In the genomic region with DNA sequence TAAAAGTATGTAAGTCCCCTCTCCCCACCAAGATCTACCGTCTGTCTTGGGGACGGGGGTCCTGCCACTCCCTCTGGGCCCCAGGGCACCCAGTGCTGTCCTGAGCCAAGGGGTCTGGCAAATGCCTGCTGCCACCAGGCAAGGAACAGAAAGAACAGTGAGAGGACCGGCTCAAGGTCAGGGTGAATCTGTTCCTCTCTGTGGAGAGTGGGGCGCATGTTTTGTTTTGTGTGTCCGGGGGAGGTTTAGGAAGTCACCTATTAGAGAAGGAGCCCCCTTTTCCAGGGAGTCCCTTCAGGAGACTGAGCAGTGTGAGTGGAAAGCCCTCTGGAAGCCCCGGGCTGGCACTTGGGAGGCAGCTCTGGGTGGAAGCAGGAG, we compare ENCODE assay signal across 22 cellular contexts.
DNase-seq lines count a peak whose midpoint lies in the region; ATAC-seq, FAIRE-seq and TF ChIP-seq lines count a peak whose summit lies in the region.
"Had no signal": no experiment of that assay in that cellular context is flagged by ENCODE, and none has a peak within 500 bp of the region (broad histone marks: within the 10 kb centered on the region; RNA-seq: fewer than 3 reads in every experiment).

No MANE protein-coding gene starts in this region.

- DNase-seq in Panc1 (ENCODE audit: low read depth, low spot score) (no peak), left ventricle myocardium superior (no peak), trophoblast cell (no peak), RWPE1 (ENCODE audit: low spot score) (no peak), frontal cortex (ENCODE audit: low spot score in 2 of 2) (no peak), NCI-H524 treated with DMSO at 0.1 percent for 48 hours (lab: John Stamatoyannopoulos, UW) (no peak)
- DNase-seq: activated CD4-positive, alpha-beta T cell treated with anti-CD3 and anti-CD28 coated beads for 48 hours; activated CD8-positive, alpha-beta memory T cell treated with anti-CD3 and anti-CD28 coated beads for 24 hours; activated T-cell treated with anti-CD3 and anti-CD28 coated beads, Interleukin-2, amount 50 U/mL, for 1 hour; amniotic stem cell; Calu3; effector memory CD4-positive, alpha-beta T cell; erythroblast; kidney glomerular epithelial cell; mesendoderm; NCI-H1436 treated with DMSO at 0.1 percent for 48 hours; NCI-H82; small intestine had no signal

- peak overlapping the region in 2 of 11 experiments; percentile 13 to 39; a peak in 1 of 22 replicates for H3K9ac ChIP-seq in BLaER1 treated with 17β-estradiol and CSF1 and Interleukin-3, amounts not matched to agents 10 nM and 100 nM
- H3K9ac ChIP-seq in trophoblast cell (ENCODE audit: low read length), result no peak overlapping the region
- H3K9ac ChIP-seq: KMS-11 had no signal

- TF ChIP-seq CTCF in Panc1 (IDR thresholded peaks at IDR 0.05) (no peak), RWPE1 (conservative IDR thresholded peaks at IDR 0.05; ENCODE audit: low read depth) (no peak)

- H2AK5ac ChIP-seq in trophoblast cell (ENCODE audit: low read length), result no peak overlapping the region

- H3K4ac ChIP-seq in trophoblast cell (ENCODE audit: low read depth, low read length), result no peak overlapping the region

- H4K8ac ChIP-seq in trophoblast cell (ENCODE audit: low read depth, low read length), result no peak overlapping the region

- POLR2A ChIA-PET in Panc1 (lab: Charles Lee), result no interaction called here
- POLR2A ChIA-PET in RWPE1 (lab: Yijun Ruan, JAX; ENCODE audit: low non-redundant PET), result no interaction called here

- peaks cover 2% of the 10 kb centered on the region for H3K79me2 ChIP-seq in trophoblast cell (ENCODE audit: control insufficient read depth, insufficient read depth, low read length, poor library complexity)

- no peaks in the 10 kb centered on the region for H3K9me3 ChIP-seq in BLaER1 treated with 17β-estradiol and CSF1 and Interleukin-3, amounts not matched to agents 10 nM and 100 nM (replicated peaks in 1 of 11)
- H3K9me3 ChIP-seq in Panc1 (ENCODE audit: control insufficient read depth, insufficient read depth, low read depth, low read length) (no peaks in the 10 kb centered on the region), trophoblast cell (ENCODE audit: insufficient read depth, low read depth, low read length) (no peaks in the 10 kb centered on the region)

- no peak overlapping the region for H2AFZ ChIP-seq in trophoblast cell (ENCODE audit: insufficient read depth, low read length, poor library complexity)

- ATAC-seq in Panc1 (no peak), left ventricle myocardium superior (peak; percentile 42)

- no peak overlapping the region for H3K23ac ChIP-seq in trophoblast cell (ENCODE audit: low read length)

- no peak for FAIRE-seq in frontal cortex (lab: Jason Lieb, UNC)
- FAIRE-seq: GM18507, small intestine had no signal

- H3K79me1 ChIP-seq in trophoblast cell (ENCODE audit: low read length), result peaks cover 8% of the 10 kb centered on the region

- no peaks in the 10 kb centered on the region for H3K27me3 ChIP-seq in BLaER1 treated with 17β-estradiol and CSF1 and Interleukin-3, amounts not matched to agents 10 nM and 100 nM
- H3K27me3 ChIP-seq in Panc1 (ENCODE audit: control insufficient read depth, insufficient read depth, low read length), result no peaks in the 10 kb centered on the region
- no peaks in the 10 kb centered on the region for H3K27me3 ChIP-seq in trophoblast cell (ENCODE audit: insufficient read depth, low read length)

- H4K91ac ChIP-seq in trophoblast cell (ENCODE audit: low read depth, low read length), result no peak overlapping the region

- H2BK5ac ChIP-seq in trophoblast cell (ENCODE audit: low read depth, low read length, poor library complexity), result no peak overlapping the region

- no CpG with 5 or more reads among the region's 6 CpGs for WGBS in trophoblast cell (ENCODE audit: extremely low coverage, insufficient coverage, insufficient read length)

- H3K4me3 ChIP-seq in BLaER1 treated with 17β-estradiol and CSF1 and Interleukin-3, amounts not matched to agents 10 nM and 100 nM, result no peak overlapping the region
- H3K4me3 ChIP-seq in Panc1 (ENCODE audit: low read depth in 2 of 2, low read length in 2 of 2), result no peak overlapping the region
- no peak overlapping the region for H3K4me3 ChIP-seq in trophoblast cell (ENCODE audit: low read depth, low read length)
- H3K4me3 ChIP-seq: coronary artery had no signal

- no peaks in the 10 kb centered on the region; a peak in 2 of 22 replicates for H4K20me1 ChIP-seq in BLaER1 treated with 17β-estradiol and CSF1 and Interleukin-3, amounts not matched to agents 10 nM and 100 nM

- no peak overlapping the region for H3K27ac ChIP-seq in BLaER1 treated with 17β-estradiol and CSF1 and Interleukin-3, amounts not matched to agents 10 nM and 100 nM
- H3K27ac ChIP-seq in Panc1 (ENCODE audit: low read length) (peak overlapping the region; percentile 70), trophoblast cell (ENCODE audit: low read depth, low read length) (no peak overlapping the region), RWPE1 (no peak overlapping the region)
- H3K27ac ChIP-seq: KMS-11 had no signal

- no TSS peak for BruUV-seq in Panc1 (replicated peaks; lab: Mats Ljungman, UMichigan)

- CTCF ChIA-PET in Panc1 (lab: Charles Lee), result interaction anchor here (0.7 kb wide), 1 partner anchor 14 kb away, joined by 3 read pairs; no protein-coding TSS in a partner anchor
- CTCF ChIA-PET in RWPE1 (lab: Yijun Ruan, JAX), result no interaction called here

- H3K4me2 ChIP-seq in BLaER1 treated with 17β-estradiol and CSF1 and Interleukin-3, amounts not matched to agents 10 nM and 100 nM, result peak overlapping the region in 9 of 11 experiments; percentile 64 to 82 (median 71); a peak in 18 of 22 replicates
- H3K4me2 ChIP-seq in trophoblast cell (ENCODE audit: low read length), result no peak overlapping the region
- H3K4me2 ChIP-seq: KMS-11 had no signal

- no peak overlapping the region for H3K14ac ChIP-seq in trophoblast cell (ENCODE audit: low read length)

- peak overlapping the region; percentile 71 for H2BK12ac ChIP-seq in trophoblast cell (ENCODE audit: low read length)

- no peak overlapping the region for H4K12ac ChIP-seq in trophoblast cell (ENCODE audit: low read depth, low read length)

- intact Hi-C loops in Panc1 (cut with micrococcal nuclease; ENCODE audit: unreplicated experiment) (no loop called here), left ventricle myocardium superior (cut with micrococcal nuclease) (no loop called here)

- in situ Hi-C loops in Panc1 (cut with HindIII; ENCODE audit: low pct_unique_long_range_greater_than_20kb, low sequenced_read_pairs), result no loop called here

- H3K18ac ChIP-seq in trophoblast cell (ENCODE audit: low read length), result no peak overlapping the region

- no peak overlapping the region for H2BK120ac ChIP-seq in trophoblast cell (ENCODE audit: insufficient read depth, low read length, poor library complexity)

- H3K36me3 ChIP-seq in BLaER1 treated with 17β-estradiol and CSF1 and Interleukin-3, amounts not matched to agents 10 nM and 100 nM, result peaks cover 0 to 4% (median 0%) of the 10 kb centered on the region in 11 experiments; a peak in 1 of 22 replicates
- no peaks in the 10 kb centered on the region for H3K36me3 ChIP-seq in Panc1 (ENCODE audit: control insufficient read depth, insufficient read depth, low read length)
- no peaks in the 10 kb centered on the region for H3K36me3 ChIP-seq in trophoblast cell (ENCODE audit: control insufficient read depth in 1 of 2, insufficient read depth in 2 of 2, low read length in 2 of 2)

- peaks cover 19 to 46% (median 42%) of the 10 kb centered on the region in 10 experiments for H3K4me1 ChIP-seq in BLaER1 treated with 17β-estradiol and CSF1 and Interleukin-3, amounts not matched to agents 10 nM and 100 nM
- H3K4me1 ChIP-seq in Panc1 (ENCODE audit: control insufficient read depth, insufficient read depth, low read length) (peaks cover 17% of the 10 kb centered on the region), trophoblast cell (ENCODE audit: control insufficient read depth in 1 of 2, insufficient read depth in 2 of 2, low read length in 2 of 2) (peaks cover 6 to 8% of the 10 kb centered on the region in 2 experiments)
